Comparison of ENCODE assay signal across 1 cellular context in genomic region chr17:51035436-51035835, GRCh38.
TF ChIP-seq lines count a peak whose summit lies in the region.

No MANE protein-coding gene starts in this region.

TF ChIP-seq in GM23338, 12 proteins besides CTCF, POLR2A, EP300 and RAD21 (continued from another document):
- no peak for TF ChIP-seq REST (IDR thresholded peaks at IDR 0.05; ENCODE audit: unreplicated experiment)
- no peak for TF ChIP-seq POLR2AphosphoS5 (IDR thresholded peaks at IDR 0.05; ENCODE audit: low read depth)
- TF ChIP-seq ETS1 (IDR thresholded peaks at IDR 0.05): no peak
